Comparison of ENCODE assay signal across 2 cellular contexts in the genomic region with DNA sequence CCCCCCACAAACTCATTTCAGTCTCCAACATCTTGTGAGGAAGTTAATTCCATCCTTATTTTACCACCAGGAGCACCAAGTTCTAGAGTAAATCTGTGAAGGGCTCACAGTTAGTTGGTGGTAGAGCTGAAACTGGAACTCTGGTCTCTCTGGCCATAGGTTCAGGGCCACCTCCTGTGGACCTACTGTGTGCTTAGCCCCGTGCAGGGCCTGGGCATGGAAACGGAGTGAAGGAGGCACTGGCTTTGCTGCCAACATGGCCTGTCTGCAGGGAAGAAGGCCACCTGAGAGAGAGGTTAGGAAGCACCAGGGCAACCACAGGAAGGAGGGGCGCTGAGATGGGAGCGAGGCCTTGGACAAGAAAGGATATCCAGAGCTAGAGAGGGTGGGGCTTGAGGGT.
TF ChIP-seq lines count a peak whose summit lies in the region.

No MANE protein-coding gene starts in this region.

TF ChIP-seq in HepG2, 621 proteins besides CTCF, POLR2A, EP300 and RAD21:
- TF ChIP-seq HNF4A (CRISPR knock-in tag; IDR thresholded peaks at IDR 0.05) = 0 out of 2 replicates have a peak, but pooled peaks have one; percentile 2
- TF ChIP-seq ZNF337 (CRISPR knock-in tag; IDR thresholded peaks at IDR 0.05; ENCODE audit: borderline replicate concordance, low read depth) = no peak
- peak; percentile 61; the same call in 1 of the 2 replicates for TF ChIP-seq ZKSCAN1 (IDR thresholded peaks at IDR 0.05; ENCODE audit: low read length)
- TF ChIP-seq, protein P1, sequence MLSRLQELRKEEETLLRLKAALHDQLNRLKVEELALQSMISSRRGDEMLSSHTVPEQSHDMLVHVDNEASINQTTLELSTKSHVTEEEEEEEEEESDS (CRISPR knock-in tag; IDR thresholded peaks at IDR 0.05; ENCODE audit: borderline replicate concordance) = no peak
- TF ChIP-seq TBX3 (IDR thresholded peaks at IDR 0.05; ENCODE audit: borderline replicate concordance) = no peak
- TF ChIP-seq ZNF205 (CRISPR knock-in tag; IDR thresholded peaks at IDR 0.05) = 0 out of 2 replicates have a peak, but pooled peaks have one; percentile 4
TF ChIP-seq in HepG2: peak in this region for 3.

TF ChIP-seq in K562, 482 proteins besides CTCF, POLR2A, EP300 and RAD21:
- TF ChIP-seq TCF7L2 (IDR thresholded peaks at IDR 0.05; ENCODE audit: low read depth, low read length) (no peak), ZKSCAN1 (IDR thresholded peaks at IDR 0.05; ENCODE audit: low read depth, low read length) (peak; percentile 84), ZNF277 (CRISPR knock-in tag; IDR thresholded peaks at IDR 0.05; ENCODE audit: borderline replicate concordance) (no peak), ZBTB5 (IDR thresholded peaks at IDR 0.05) (no peak), CREBBP (IDR thresholded peaks at IDR 0.05; ENCODE audit: low read depth, low read length) (no peak), PML (IDR thresholded peaks at IDR 0.05; ENCODE audit: low read length) (no peak)
- TF ChIP-seq, protein P2, sequence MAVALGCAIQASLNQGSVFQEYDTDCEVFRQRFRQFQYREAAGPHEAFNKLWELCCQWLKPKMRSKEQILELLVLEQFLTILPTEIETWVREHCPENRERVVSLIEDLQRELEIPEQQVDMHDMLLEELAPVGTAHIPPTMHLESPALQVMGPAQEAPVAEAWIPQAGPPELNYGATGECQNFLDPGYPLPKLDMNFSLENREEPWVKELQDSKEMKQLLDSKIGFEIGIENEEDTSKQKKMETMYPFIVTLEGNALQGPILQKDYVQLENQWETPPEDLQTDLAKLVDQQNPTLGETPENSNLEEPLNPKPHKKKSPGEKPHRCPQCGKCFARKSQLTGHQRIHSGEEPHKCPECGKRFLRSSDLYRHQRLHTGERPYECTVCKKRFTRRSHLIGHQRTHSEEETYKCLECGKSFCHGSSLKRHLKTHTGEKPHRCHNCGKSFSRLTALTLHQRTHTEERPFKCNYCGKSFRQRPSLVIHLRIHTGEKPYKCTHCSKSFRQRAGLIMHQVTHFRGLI (CRISPR knock-in tag; IDR thresholded peaks at IDR 0.05) = no peak
- TF ChIP-seq, protein P3, sequence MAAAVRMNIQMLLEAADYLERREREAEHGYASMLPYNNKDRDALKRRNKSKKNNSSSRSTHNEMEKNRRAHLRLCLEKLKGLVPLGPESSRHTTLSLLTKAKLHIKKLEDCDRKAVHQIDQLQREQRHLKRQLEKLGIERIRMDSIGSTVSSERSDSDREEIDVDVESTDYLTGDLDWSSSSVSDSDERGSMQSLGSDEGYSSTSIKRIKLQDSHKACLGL (CRISPR knock-in tag; IDR thresholded peaks at IDR 0.05; ENCODE audit: borderline replicate concordance, poor library complexity, severe bottlenecking) = no peak
- TF ChIP-seq, protein P4, sequence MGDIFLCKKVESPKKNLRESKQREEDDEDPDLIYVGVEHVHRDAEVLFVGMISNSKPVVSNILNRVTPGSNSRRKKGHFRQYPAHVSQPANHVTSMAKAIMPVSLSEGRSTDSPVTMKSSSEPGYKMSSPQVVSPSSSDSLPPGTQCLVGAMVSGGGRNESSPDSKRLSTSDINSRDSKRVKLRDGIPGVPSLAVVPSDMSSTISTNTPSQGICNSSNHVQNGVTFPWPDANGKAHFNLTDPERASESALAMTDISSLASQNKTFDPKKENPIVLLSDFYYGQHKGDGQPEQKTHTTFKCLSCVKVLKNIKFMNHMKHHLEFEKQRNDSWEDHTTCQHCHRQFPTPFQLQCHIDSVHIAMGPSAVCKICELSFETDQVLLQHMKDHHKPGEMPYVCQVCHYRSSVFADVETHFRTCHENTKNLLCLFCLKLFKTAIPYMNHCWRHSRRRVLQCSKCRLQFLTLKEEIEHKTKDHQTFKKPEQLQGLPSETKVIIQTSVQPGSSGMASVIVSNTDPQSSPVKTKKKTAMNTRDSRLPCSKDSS (IDR thresholded peaks at IDR 0.05; ENCODE audit: low read depth, partially characterized antibody) = no peak
